In the genomic region with DNA sequence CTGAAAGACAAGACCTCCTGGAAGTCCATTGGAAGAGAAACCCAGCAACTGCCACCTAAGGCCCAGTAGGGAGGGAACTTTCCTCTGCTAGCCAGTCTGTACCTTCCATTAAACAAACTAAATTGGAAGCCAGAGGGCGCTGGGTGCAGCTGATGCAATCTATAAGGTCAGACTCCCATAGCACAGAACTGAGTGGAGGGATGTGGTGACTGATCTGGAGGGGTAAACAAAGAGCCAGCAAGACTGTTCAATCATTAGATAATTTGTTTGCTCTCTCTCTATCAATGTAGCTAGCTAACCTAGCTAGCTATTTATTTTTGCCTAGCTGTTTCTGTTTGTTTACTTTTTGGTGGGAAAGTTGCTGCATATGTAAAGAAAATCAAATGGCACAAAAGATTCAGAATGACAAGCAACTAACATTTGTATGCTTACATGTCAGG, we compare ENCODE assay signal across 8 cellular contexts.
DNase-seq lines count a peak whose midpoint lies in the region; ATAC-seq lines count a peak whose summit lies in the region.

No MANE protein-coding gene starts in this region.

- DNase-seq in DMS 273 (lab: John Stamatoyannopoulos, UW; ENCODE audit: unreplicated experiment) (peak; percentile 43), DMS 273 treated with DMSO at 0.1 percent for 48 hours (lab: John Stamatoyannopoulos, UW) (no peak), NOMO-1 treated with DMSO at 0.1 percent for 48 hours (lab: John Stamatoyannopoulos, UW; ENCODE audit: unreplicated experiment) (peak; percentile 58), iPS DF 19.7 (ENCODE audit: low read depth, low spot score) (peak; percentile 45), COR-L47 (lab: John Stamatoyannopoulos, UW) (no peak)
- DNase-seq in activated naive CD4-positive, alpha-beta T cell treated with Interleukin-2 at 50 U/mL for 16 hours: peak; percentile 30
- DNase-seq in stimulated activated CD8-positive, alpha-beta memory T cell treated with anti-CD3 and anti-CD28 coated beads, Interleukin-4, amount 100 ng/mL, for 48 hours: peak; percentile 29

- peak; percentile 63 for ATAC-seq in HG02623 (IDR thresholded peaks at IDR 0.05; ENCODE audit: unreplicated experiment)

Comparison
In these comparisons a context has a peak if more than half of its experiments do, and no peak if none do; other contexts are left out.
1. DNase-seq: peak in DMS 273 (single experiment), NOMO-1 treated with DMSO at 0.1 percent for 48 hours (single experiment), activated naive CD4-positive, alpha-beta T cell treated with Interleukin-2 at 50 U/mL for 16 hours (single experiment), iPS DF 19.7 (single experiment) and stimulated activated CD8-positive, alpha-beta memory T cell treated with anti-CD3 and anti-CD28 coated beads, Interleukin-4, amount 100 ng/mL, for 48 hours (single experiment); none in DMS 273 treated with DMSO at 0.1 percent for 48 hours (single experiment) and COR-L47 (single experiment).